In genomic region chr5:56735845-56736641, GRCh38 we compare ENCODE assay signal across 9 cellular contexts.
A peak's percentile ranks its signal among the peaks of the same experiment; 100 is the strongest.
DNase-seq lines count a peak whose midpoint lies in the region; TF ChIP-seq lines count a peak whose summit lies in the region.
"Had no signal": no experiment of that assay in that cellular context is flagged by ENCODE, and none has a peak within 500 bp of the region (broad histone marks: within the 10 kb centered on the region; RNA-seq: fewer than 3 reads in every experiment).

No MANE protein-coding gene starts in this region.

- peak overlapping the region; percentile 89 for H2AFZ ChIP-seq in smooth muscle cell (ENCODE audit: low read depth)

- H3K27me3 Mint-ChIP-seq in activated CD4-positive, alpha-beta T cell treated with anti-CD3 and anti-CD28 coated beads, Interleukin-2, amount 10 ng/mL, durations not matched to agents 24 days and 14 days, result no peaks in the 10 kb centered on the region
- no peaks in the 10 kb centered on the region for H3K27me3 Mint-ChIP-seq in Calu3 (ENCODE audit: unreplicated experiment)

- intact Hi-C loops in activated CD4-positive, alpha-beta T cell treated with anti-CD3 and anti-CD28 coated beads, Interleukin-2, amount 10 ng/mL, durations not matched to agents 24 days and 14 days (cut with micrococcal nuclease), result loop anchor here (5.0 to 10.0 kb wide), 2 partner anchors 61 to 76 kb away; no protein-coding TSS in a partner anchor
- intact Hi-C loops in Calu3 (cut with micrococcal nuclease; ENCODE audit: unreplicated experiment), result no loop called here

- peak; percentile 68 for DNase-seq in activated CD4-positive, alpha-beta T cell treated with anti-CD3 and anti-CD28 coated beads, Interleukin-2, amount 10 ng/mL, durations not matched to agents 24 days and 14 days
- DNase-seq in activated CD4-positive, alpha-beta T cell treated with anti-CD3 and anti-CD28 coated beads, Interleukin-2, amount 50 U/mL, for 1 hour, result no peak
- DNase-seq in SK-N-DZ (ENCODE audit: low spot score), result peak; percentile 14
- peak; percentile 30 for DNase-seq in foreskin melanocyte
- DNase-seq in smooth muscle cell (lab: John Stamatoyannopoulos, UW; ENCODE audit: unreplicated experiment), result no peak
- no peak for DNase-seq in ecto neural progenitor cell (ENCODE audit: low spot score)
- no peak for DNase-seq in Calu3
- DNase-seq in NCI-H82 treated with DMSO at 0.1 percent for 48 hours (lab: John Stamatoyannopoulos, UW; ENCODE audit: unreplicated experiment), result no peak
- DNase-seq: NCI-H524 had no signal

- H3K9me3 Mint-ChIP-seq in activated CD4-positive, alpha-beta T cell treated with anti-CD3 and anti-CD28 coated beads, Interleukin-2, amount 10 ng/mL, durations not matched to agents 24 days and 14 days, result peaks cover 11% of the 10 kb centered on the region
- peaks cover 2% of the 10 kb centered on the region for H3K9me3 Mint-ChIP-seq in Calu3 (ENCODE audit: low read depth, unreplicated experiment)

- H3K4me3 ChIP-seq in smooth muscle cell, result no peak overlapping the region

- H3F3A ChIP-seq in smooth muscle cell (ENCODE audit: low read depth), result peaks cover 20% of the 10 kb centered on the region

- H3K9me3 ChIP-seq in smooth muscle cell (replicated peaks; ENCODE audit: low read depth), result no peaks in the 10 kb centered on the region

- peaks cover 40% of the 10 kb centered on the region for H3K4me1 Mint-ChIP-seq in activated CD4-positive, alpha-beta T cell treated with anti-CD3 and anti-CD28 coated beads, Interleukin-2, amount 10 ng/mL, durations not matched to agents 24 days and 14 days
- H3K4me1 Mint-ChIP-seq in Calu3 (ENCODE audit: low read depth, unreplicated experiment), result peaks cover 11% of the 10 kb centered on the region

- peak overlapping the region; percentile 43 for H3K4me2 ChIP-seq in smooth muscle cell

- H3K27me3 ChIP-seq in smooth muscle cell (ENCODE audit: low read depth), result no peaks in the 10 kb centered on the region

- H3K79me2 ChIP-seq in smooth muscle cell (ENCODE audit: low read depth), result no peaks in the 10 kb centered on the region

- H3K9ac ChIP-seq in smooth muscle cell (ENCODE audit: low read depth), result no peak overlapping the region

- peak overlapping the region; percentile 81 for H3K27ac Mint-ChIP-seq in activated CD4-positive, alpha-beta T cell treated with anti-CD3 and anti-CD28 coated beads, Interleukin-2, amount 10 ng/mL, durations not matched to agents 24 days and 14 days
- no peak overlapping the region for H3K27ac Mint-ChIP-seq in Calu3 (ENCODE audit: unreplicated experiment)

- peaks cover 2% of the 10 kb centered on the region for H3K36me3 Mint-ChIP-seq in activated CD4-positive, alpha-beta T cell treated with anti-CD3 and anti-CD28 coated beads, Interleukin-2, amount 10 ng/mL, durations not matched to agents 24 days and 14 days (ENCODE audit: low read depth)
- H3K36me3 Mint-ChIP-seq in Calu3 (ENCODE audit: insufficient read depth, unreplicated experiment), result no peaks in the 10 kb centered on the region

- H3K4me1 ChIP-seq in smooth muscle cell (ENCODE audit: low read depth), result peaks cover 12% of the 10 kb centered on the region

- CTCF ChIA-PET in Calu3 (lab: Charles Lee), result no interaction called here

- no TSS peak for BruUV-seq in Calu3 (replicated peaks; lab: Mats Ljungman, UMichigan)

- peak overlapping the region; percentile 16 for H3K27ac ChIP-seq in smooth muscle cell (ENCODE audit: low read depth)

- no peaks in the 10 kb centered on the region for H4K20me1 ChIP-seq in smooth muscle cell (ENCODE audit: low read depth)

- peak overlapping the region; percentile 32 for H3K4me3 Mint-ChIP-seq in activated CD4-positive, alpha-beta T cell treated with anti-CD3 and anti-CD28 coated beads, Interleukin-2, amount 10 ng/mL, durations not matched to agents 24 days and 14 days
- H3K4me3 Mint-ChIP-seq in Calu3 (ENCODE audit: low read depth, unreplicated experiment), result no peak overlapping the region

- TF ChIP-seq CTCF in smooth muscle cell (IDR thresholded peaks at IDR 0.05; ENCODE audit: borderline replicate concordance, insufficient read depth, poor library complexity, severe bottlenecking) (no peak), Calu3 (IDR thresholded peaks at IDR 0.05; ENCODE audit: unreplicated experiment) (no peak)

- H3K36me3 ChIP-seq in smooth muscle cell (ENCODE audit: low read depth), result no peaks in the 10 kb centered on the region

- WGBS in smooth muscle cell (ENCODE audit: low lambda C conversion rate), result 34% methylated on average over 9 of the region's 9 CpGs

Comparison
In these comparisons a context has a peak if more than half of its experiments do, and no peak if none do; other contexts are left out.
1. DNase-seq: peak in activated CD4-positive, alpha-beta T cell treated with anti-CD3 and anti-CD28 coated beads, Interleukin-2, amount 10 ng/mL, durations not matched to agents 24 days and 14 days (single experiment), SK-N-DZ (single experiment) and foreskin melanocyte (single experiment); none in activated CD4-positive, alpha-beta T cell treated with anti-CD3 and anti-CD28 coated beads, Interleukin-2, amount 50 U/mL, for 1 hour (single experiment), smooth muscle cell (single experiment), ecto neural progenitor cell (single experiment), Calu3 (single experiment) and NCI-H82 treated with DMSO at 0.1 percent for 48 hours (single experiment).